8 cellular contexts compared by ENCODE assay signal in genomic region chr7:10939911-10940747, GRCh38. TPM values are rescaled to one million over a fixed set of nuclear protein-coding genes. Genes with fewer than 3 reads are reported as not detected.
DNase-seq lines count a peak whose midpoint lies in the region; ATAC-seq and TF ChIP-seq lines count a peak whose summit lies in the region.

No MANE protein-coding gene starts in this region.

- H3K27me3 Mint-ChIP-seq in activated T-cell treated with anti-CD3 and anti-CD28 coated beads, Interleukin-2, amount 50 U/mL, for 24 hours, result no peaks in the 10 kb centered on the region

- H3K27ac Mint-ChIP-seq in activated T-cell treated with anti-CD3 and anti-CD28 coated beads, Interleukin-2, amount 50 U/mL, for 24 hours, result no peak overlapping the region

- H3K9me3 ChIP-seq in esophagus squamous epithelium (no peaks in the 10 kb centered on the region), muscle layer of duodenum (ENCODE audit: control insufficient read depth in 1 of 2, low read length in 2 of 2) (no peaks in the 10 kb centered on the region)

- H3K4me3 ChIP-seq in Jurkat, Clone E6-1 (ENCODE audit: low read length), result peak overlapping the region; percentile 99
- peak overlapping the region; percentile 65 to 89 (median 82) for H3K4me3 ChIP-seq in esophagus squamous epithelium
- H3K4me3 ChIP-seq in muscle layer of duodenum (ENCODE audit: low read depth in 1 of 2, low read length in 2 of 2), result peak overlapping the region; percentile 88 to 97

- no peak overlapping the region for H3K4me3 Mint-ChIP-seq in activated T-cell treated with anti-CD3 and anti-CD28 coated beads, Interleukin-2, amount 50 U/mL, for 24 hours

- DNase-seq in DMS53 treated with DMSO at 0.1 percent for 48 hours (lab: John Stamatoyannopoulos, UW; ENCODE audit: unreplicated experiment) (peak; percentile 97), OCI-M2 (lab: John Stamatoyannopoulos, UW; ENCODE audit: unreplicated experiment) (peak; percentile 74), esophagus squamous epithelium (lab: John Stamatoyannopoulos, UW) (peak; percentile 52)
- peak; percentile 89 for DNase-seq in Jurkat, Clone E6-1 (ENCODE audit: low read depth, low spot score)
- peak; percentile 90 for DNase-seq in activated T-cell treated with anti-CD3 and anti-CD28 coated beads, Interleukin-2, amount 50 U/mL, for 24 hours
- peak; percentile 64 for DNase-seq in stimulated activated CD8-positive, alpha-beta memory T cell treated with anti-CD3 and anti-CD28 coated beads, Interleukin-7, amount 100 ng/mL, for 24 hours (ENCODE audit: low read depth)

- H3K27me3 ChIP-seq in esophagus squamous epithelium (no peaks in the 10 kb centered on the region), muscle layer of duodenum (ENCODE audit: low read depth, low read length) (no peaks in the 10 kb centered on the region)

- peaks cover 4 to 26% (median 5%) of the 10 kb centered on the region in 3 donors for H3K36me3 ChIP-seq in esophagus squamous epithelium
- peaks cover 18 to 23% of the 10 kb centered on the region in 2 donors for H3K36me3 ChIP-seq in muscle layer of duodenum (ENCODE audit: control insufficient read depth in 1 of 2, insufficient read depth in 2 of 2, low read length in 2 of 2)

- intact Hi-C loops in esophagus squamous epithelium (cut with DNase I), result no loop called here

- ATAC-seq in GM21717 (IDR thresholded peaks at IDR 0.05; ENCODE audit: unreplicated experiment), result peak; percentile 89

- WGBS in esophagus squamous epithelium, 2 donors, result 0% methylated on average over 16 to 23 of the region's 61 CpGs

- TF ChIP-seq CTCF in esophagus squamous epithelium (IDR thresholded peaks at IDR 0.05), result peak in 1 of 6 experiments; percentile 3

- H3K9me3 Mint-ChIP-seq in activated T-cell treated with anti-CD3 and anti-CD28 coated beads, Interleukin-2, amount 50 U/mL, for 24 hours, result no peaks in the 10 kb centered on the region

- TF ChIP-seq POLR2A in esophagus squamous epithelium (IDR thresholded peaks at IDR 0.05), result peak in 3 of 4 donors; percentile 29 to 85 (median 71)

- peaks cover 34% of the 10 kb centered on the region for H3K4me1 Mint-ChIP-seq in activated T-cell treated with anti-CD3 and anti-CD28 coated beads, Interleukin-2, amount 50 U/mL, for 24 hours (ENCODE audit: low read depth)

- no peaks in the 10 kb centered on the region for H3K36me3 Mint-ChIP-seq in activated T-cell treated with anti-CD3 and anti-CD28 coated beads, Interleukin-2, amount 50 U/mL, for 24 hours (ENCODE audit: low read depth)

- H3K4me1 ChIP-seq in esophagus squamous epithelium, result peaks cover 6 to 48% (median 6%) of the 10 kb centered on the region in 3 donors
- peaks cover 10 to 30% of the 10 kb centered on the region in 2 donors for H3K4me1 ChIP-seq in muscle layer of duodenum (ENCODE audit: control insufficient read depth in 1 of 2, insufficient read depth in 2 of 2, low read length in 2 of 2)

- H3K27ac ChIP-seq in esophagus squamous epithelium (peak overlapping the region; percentile 81 to 97 (median 93)), muscle layer of duodenum (ENCODE audit: low read length) (peak overlapping the region; percentile 98)

RNA-seq across cellular contexts. Expression of gene PHF14, which starts 33.5 kb away (rescaled TPM):
- polyA plus RNA-seq in Jurkat, Clone E6-1 (2012; ENCODE audit: insufficient read depth, insufficient read length), result 49.4 TPM
- 10 to 100 TPM; 15.4 to 38.9 (median 35.6) TPM for total RNA-seq in esophagus squamous epithelium

Comparison
In these comparisons a context has a peak if more than half of its experiments do, and no peak if none do; other contexts are left out.
1. Peak in every context shown above with its lines: DNase-seq, ATAC-seq, H3K4me3 ChIP-seq and H3K27ac ChIP-seq.